Comparison of ENCODE assay signal across 1 cellular context in genomic region chr17:925846-926245, GRCh38.
TF ChIP-seq lines count a peak whose summit lies in the region.

No MANE protein-coding gene starts in this region.

TF ChIP-seq in HEK293, 187 proteins besides CTCF, POLR2A, EP300 and RAD21:
- TF ChIP-seq ZNF776 (tag by site-specific recombination; IDR thresholded peaks at IDR 0.05; ENCODE audit: borderline replicate concordance) (no peak), ZNF292 (tag by site-specific recombination; IDR thresholded peaks at IDR 0.05; ENCODE audit: borderline replicate concordance, low read depth) (no peak), PRDM1 (tag by site-specific recombination; IDR thresholded peaks at IDR 0.05) (0 out of 2 replicates have a peak, but pooled peaks have one; percentile 24), ZBTB44 (tag by site-specific recombination; IDR thresholded peaks at IDR 0.05) (no peak), SP7 (tag by site-specific recombination; IDR thresholded peaks at IDR 0.05) (no peak)
